ENCODE assay signal across 19 cellular contexts in genomic region chr5:145925803-145926202, GRCh38. TPM values are rescaled to one million over a fixed set of nuclear protein-coding genes. Genes with fewer than 3 reads are reported as not detected.
DNase-seq lines count a peak whose midpoint lies in the region; ATAC-seq, FAIRE-seq and TF ChIP-seq lines count a peak whose summit lies in the region.
"Had no signal": no experiment of that assay in that cellular context is flagged by ENCODE, and none has a peak within 500 bp of the region (broad histone marks: within the 10 kb centered on the region; RNA-seq: fewer than 3 reads in every experiment).

No MANE protein-coding gene starts in this region.

- TF ChIP-seq CTCF in PC-3 (conservative IDR thresholded peaks at IDR 0.05; ENCODE audit: low read depth, low read length) (no peak), esophagus squamous epithelium (IDR thresholded peaks at IDR 0.05) (no peak), prostate gland (IDR thresholded peaks at IDR 0.05) (no peak), H9 (conservative IDR thresholded peaks at IDR 0.05) (no peak)

- H3K9me2 ChIP-seq in GM23248 (ENCODE audit: insufficient read depth) = no peaks in the 10 kb centered on the region
- no peaks in the 10 kb centered on the region for H3K9me2 ChIP-seq in PC-3 (replicated peaks; ENCODE audit: low read length)

- no peak overlapping the region for H3K18ac ChIP-seq in H9 (ENCODE audit: insufficient read length, low read depth, low read length)

- no peaks in the 10 kb centered on the region for H4K20me1 ChIP-seq in GM23248 (ENCODE audit: insufficient read depth)
- H4K20me1 ChIP-seq in PC-3 (ENCODE audit: low read length) = no peaks in the 10 kb centered on the region
- H4K20me1 ChIP-seq in H9 (ENCODE audit: control insufficient read depth, insufficient read depth, insufficient read length) = no peaks in the 10 kb centered on the region

- no peak overlapping the region for H4K5ac ChIP-seq in H9 (ENCODE audit: insufficient read length, low read depth, low read length)

- no peaks in the 10 kb centered on the region for H3K36me3 ChIP-seq in GM23248 (ENCODE audit: low read depth)
- no peaks in the 10 kb centered on the region for H3K36me3 ChIP-seq in PC-3 (ENCODE audit: low read depth, low read length)
- H3K36me3 ChIP-seq in esophagus squamous epithelium = no peaks in the 10 kb centered on the region
- no peaks in the 10 kb centered on the region for H3K36me3 ChIP-seq in prostate gland
- H3K36me3 ChIP-seq in small intestine (ENCODE audit: control insufficient read depth in 2 of 2, insufficient read depth in 2 of 2, low read length in 2 of 2) = no peaks in the 10 kb centered on the region
- H3K36me3 ChIP-seq: neural progenitor cell, upper lobe of left lung had no signal

- no peak overlapping the region for H2AK5ac ChIP-seq in H9 (ENCODE audit: insufficient read length, low read length)

- no peak overlapping the region for H2BK15ac ChIP-seq in H9 (ENCODE audit: low read depth, low read length)

- no peak overlapping the region for H2BK12ac ChIP-seq in H9 (ENCODE audit: insufficient read length, low read depth, low read length)

- H3T11ph ChIP-seq in H9 (ENCODE audit: low read length) = no peak overlapping the region

- no peak overlapping the region for H3K4me3 ChIP-seq in GM23248
- H3K4me3 ChIP-seq in PC-3 (ENCODE audit: low read length) = no peak overlapping the region
- no peak overlapping the region for H3K4me3 ChIP-seq in esophagus squamous epithelium
- H3K4me3 ChIP-seq in prostate gland = no peak overlapping the region
- H3K4me3 ChIP-seq in small intestine (ENCODE audit: low read depth in 1 of 2, low read length in 2 of 2) = no peak overlapping the region
- H3K4me3 ChIP-seq: K562, neural progenitor cell, upper lobe of left lung had no signal

- no peaks in the 10 kb centered on the region for H3K23me2 ChIP-seq in H9 (ENCODE audit: insufficient read length, low read depth, low read length, poor library complexity, severe bottlenecking)

- H3K9me3 ChIP-seq in GM23248 (ENCODE audit: low read depth) (no peaks in the 10 kb centered on the region), PC-3 (ENCODE audit: low read length) (no peaks in the 10 kb centered on the region), esophagus squamous epithelium (no peaks in the 10 kb centered on the region), prostate gland (no peaks in the 10 kb centered on the region), small intestine (ENCODE audit: control insufficient read depth, low read depth) (no peaks in the 10 kb centered on the region), H9 (ENCODE audit: control insufficient read depth, low read depth, low read length) (no peaks in the 10 kb centered on the region)
- H3K9me3 ChIP-seq: upper lobe of left lung had no signal

- no peak overlapping the region for H2BK20ac ChIP-seq in H9 (ENCODE audit: low read depth, low read length, poor library complexity, severe bottlenecking)

- no peaks in the 10 kb centered on the region for H3K79me1 ChIP-seq in H9 (ENCODE audit: insufficient read depth, low read depth, low read length, poor library complexity, severe bottlenecking)

- H2BK120ac ChIP-seq in H9 (ENCODE audit: low read depth, low read length, poor library complexity, severe bottlenecking) = no peak overlapping the region

- peaks cover 0 to 2% of the 10 kb centered on the region in 2 experiments; a peak in 1 of 5 replicates for H3K9me3 Mint-ChIP-seq in H9
- H3K9me3 Mint-ChIP-seq: activated CD4-positive, alpha-beta memory T cell treated with anti-CD3 and anti-CD28 coated beads, Interleukin-2, amount 10 ng/mL, durations not matched to agents 7 days and 5 days; activated naive CD4-positive, alpha-beta T cell treated with anti-CD3 and anti-CD28 coated beads for 36 hours had no signal

- in situ Hi-C loops in GM23248 (cut with MboI) = no loop called here

- H3K27me3 ChIP-seq in GM23248 (replicated peaks; ENCODE audit: insufficient read depth) (peaks cover 12% of the 10 kb centered on the region; the same call in 1 of the 2 replicates), PC-3 (ENCODE audit: low read length) (no peaks in the 10 kb centered on the region), esophagus squamous epithelium (no peaks in the 10 kb centered on the region), prostate gland (replicated peaks; ENCODE audit: insufficient read depth) (no peaks in the 10 kb centered on the region), small intestine (ENCODE audit: control insufficient read depth in 2 of 2, insufficient read depth in 2 of 2, low read length in 2 of 2) (no peaks in the 10 kb centered on the region), H9 (ENCODE audit: insufficient read depth, low read length) (no peaks in the 10 kb centered on the region)
- H3K27me3 ChIP-seq: neural progenitor cell, upper lobe of left lung had no signal

- H3K36me3 Mint-ChIP-seq in H9 (ENCODE audit: insufficient read depth in 1 of 3, low read depth in 3 of 3) = no peaks in the 10 kb centered on the region; a peak in 1 of 7 replicates
- H3K36me3 Mint-ChIP-seq: neural progenitor cell had no signal

- no peak overlapping the region; a peak in 1 of 7 replicates for H3K27ac Mint-ChIP-seq in H9
- H3K27ac Mint-ChIP-seq: activated CD4-positive, alpha-beta memory T cell treated with anti-CD3 and anti-CD28 coated beads, Interleukin-2, amount 10 ng/mL, durations not matched to agents 7 days and 5 days; activated naive CD4-positive, alpha-beta T cell treated with anti-CD3 and anti-CD28 coated beads for 36 hours; neural progenitor cell; T-helper 17 cell had no signal

- TF ChIP-seq POLR2A in esophagus squamous epithelium (IDR thresholded peaks at IDR 0.05) = no peak
- no peak for TF ChIP-seq POLR2A in prostate gland (IDR thresholded peaks at IDR 0.05)

- no peak overlapping the region for H3K56ac ChIP-seq in H9 (ENCODE audit: insufficient read length, low read depth, low read length)

- no TSS peak for BruUV-seq in PC-3 (replicated peaks; lab: Mats Ljungman, UMichigan)

- DNase-seq in GM23248 (peak; percentile 75), PC-3 (no peak), esophagus squamous epithelium (lab: John Stamatoyannopoulos, UW) (no peak), prostate gland (ENCODE audit: low spot score) (peak; percentile 31), small intestine (no peak), H9 (no peak), MV-4-11 (lab: John Stamatoyannopoulos, UW) (no peak)
- DNase-seq: activated CD4-positive, alpha-beta memory T cell treated with anti-CD3 and anti-CD28 coated beads, Interleukin-2, amount 10 ng/mL, durations not matched to agents 7 days and 5 days; activated naive CD4-positive, alpha-beta T cell treated with anti-CD3 and anti-CD28 coated beads for 36 hours; Calu3; cerebellar nuclear complex; glutamatergic neuron; NCI-H2081; stimulated activated CD8-positive, alpha-beta memory T cell treated with anti-CD3 and anti-CD28 coated beads, Interleukin-4, amount 100 ng/mL, for 48 hours; T-helper 17 cell; upper lobe of left lung had no signal

- H3K14ac ChIP-seq in H9 (ENCODE audit: insufficient read depth, low read length) = no peak overlapping the region

- H4K8ac ChIP-seq in H9 (replicated peaks; ENCODE audit: insufficient read length, low read depth, low read length) = no peak overlapping the region

- H2AFZ ChIP-seq in GM23248 (no peak overlapping the region), PC-3 (ENCODE audit: low read length) (no peak overlapping the region), H9 (ENCODE audit: low read length) (no peak overlapping the region)

- H3K79me2 ChIP-seq in GM23248 (ENCODE audit: insufficient read depth) (no peaks in the 10 kb centered on the region), PC-3 (ENCODE audit: low read length) (no peaks in the 10 kb centered on the region), H9 (ENCODE audit: insufficient read depth, low read length) (no peaks in the 10 kb centered on the region)

- ATAC-seq in PC-3 = no peak
- no peak for ATAC-seq in GM18861 (IDR thresholded peaks at IDR 0.05; ENCODE audit: unreplicated experiment)
- ATAC-seq: K562, T-helper 17 cell had no signal

- H3K9ac ChIP-seq in GM23248 = no peak overlapping the region
- no peak overlapping the region for H3K9ac ChIP-seq in PC-3 (ENCODE audit: low read length)
- H3K9ac ChIP-seq in H9 (ENCODE audit: extremely low read depth, insufficient read length, low read length) = no peak overlapping the region
- H3K9ac ChIP-seq: neural progenitor cell had no signal

- intact Hi-C loops in PC-3 (cut with micrococcal nuclease) (no loop called here), esophagus squamous epithelium (cut with DNase I) (no loop called here), prostate gland (cut with DNase I) (no loop called here)

- POLR2A ChIA-PET in PC-3 (lab: Charles Lee; ENCODE audit: unreplicated experiment) = no interaction called here

- H3K23ac ChIP-seq in H9 (ENCODE audit: insufficient read length, low read depth, low read length) = no peak overlapping the region

- H3K4me2 ChIP-seq in GM23248 (ENCODE audit: unreplicated experiment) (peak overlapping the region; percentile 54), PC-3 (ENCODE audit: low read length) (peak overlapping the region; percentile 42; the same call in 1 of the 2 replicates), H9 (ENCODE audit: insufficient read depth, insufficient read length, low read length) (no peak overlapping the region)

- CTCF ChIA-PET in PC-3 (lab: Charles Lee) = no interaction called here

- no peak for FAIRE-seq in small intestine (lab: Jason Lieb, UNC)
- FAIRE-seq: K562 had no signal

- no peak overlapping the region for H3K4me3 Mint-ChIP-seq in H9
- H3K4me3 Mint-ChIP-seq: activated CD4-positive, alpha-beta memory T cell treated with anti-CD3 and anti-CD28 coated beads, Interleukin-2, amount 10 ng/mL, durations not matched to agents 7 days and 5 days; activated naive CD4-positive, alpha-beta T cell treated with anti-CD3 and anti-CD28 coated beads for 36 hours; neural progenitor cell; T-helper 17 cell had no signal

- H4K91ac ChIP-seq in H9 (ENCODE audit: insufficient read length, low read depth, low read length) = no peak overlapping the region

- peaks cover 31% of the 10 kb centered on the region for H3F3A ChIP-seq in GM23248 (ENCODE audit: insufficient read depth)
- H3F3A ChIP-seq in PC-3 (ENCODE audit: low read length, unreplicated experiment) = no peaks in the 10 kb centered on the region

- H3K27ac ChIP-seq in GM23248 (peak overlapping the region; percentile 67), PC-3 (ENCODE audit: low read length) (no peak overlapping the region), esophagus squamous epithelium (peak overlapping the region; percentile 34 to 75 (median 61)), prostate gland (no peak overlapping the region), small intestine (ENCODE audit: low read depth in 1 of 2, low read length in 1 of 2) (no peak overlapping the region), H9 (ENCODE audit: insufficient read length, low read depth, low read length) (no peak overlapping the region)
- H3K27ac ChIP-seq: neural progenitor cell, upper lobe of left lung had no signal

- peaks cover 8 to 11% of the 10 kb centered on the region in 2 experiments for H3K4me1 Mint-ChIP-seq in H9
- H3K4me1 Mint-ChIP-seq: T-helper 17 cell had no signal

- H3K4ac ChIP-seq in H9 (ENCODE audit: low read depth, low read length) = no peak overlapping the region

- no peaks in the 10 kb centered on the region for H3K27me3 Mint-ChIP-seq in H9 (ENCODE audit: low read depth)

- H2BK5ac ChIP-seq in H9 (ENCODE audit: insufficient read length, low read length) = no peak overlapping the region

- H3K4me1 ChIP-seq in GM23248 (ENCODE audit: insufficient read depth) (peaks cover 29% of the 10 kb centered on the region), PC-3 (ENCODE audit: insufficient read depth, low read length) (peaks cover 18% of the 10 kb centered on the region), esophagus squamous epithelium (peaks cover 9 to 52% (median 20%) of the 10 kb centered on the region in 3 donors), prostate gland (replicated peaks) (no peaks in the 10 kb centered on the region), small intestine (ENCODE audit: control insufficient read depth in 2 of 2, insufficient read depth in 1 of 2, low read depth in 1 of 2, low read length in 1 of 2) (no peaks in the 10 kb centered on the region), H9 (ENCODE audit: insufficient read depth, low read length) (no peaks in the 10 kb centered on the region; the same call in 1 of the 2 replicates)

RNA-seq across cellular contexts. Expression of gene SH3RF2, which starts 10.6 kb away (rescaled TPM):
- total RNA-seq in GM23248 (2014; rRNA removed; shearing (Covaris generic)) = not detected in 2 replicates
- polyA plus RNA-seq in GM23248 (2016; fragmentation: Nextera tagmentation; extraction: Ambion mirVana) (0.21 and 0.37 TPM in 2 replicates), small intestine (10 to 100 TPM; 14.3 to 25.0 (median 23.6) TPM)
- total RNA-seq in PC-3 (2014; rRNA removed) (5.9 and 6.2 TPM in 2 replicates), esophagus squamous epithelium (10 to 100 TPM; 33.4 to 63.1 (median 59.1) TPM), prostate gland (10 to 100 TPM; 18.2 to 43.9 TPM), H9 (2021) (0.66 and 0.88 TPM in 2 replicates)
- total RNA-seq: activated naive CD4-positive, alpha-beta T cell treated with anti-CD3 and anti-CD28 coated beads for 36 hours; K562 had no signal

RNA-seq across cellular contexts. Expression of gene GRXCR2, which starts 53.0 kb away (rescaled TPM):
- total RNA-seq in GM23248 (2014; rRNA removed; shearing (Covaris generic)) = not detected in 2 replicates
- not detected in 2 replicates for polyA plus RNA-seq in GM23248 (2016; fragmentation: Nextera tagmentation; extraction: Ambion mirVana)
- not detected in 2 replicates for total RNA-seq in PC-3 (2014; rRNA removed)
- not detected for total RNA-seq in esophagus squamous epithelium
- not detected for total RNA-seq in prostate gland
- not detected for polyA plus RNA-seq in small intestine
- total RNA-seq in H9 (2021) = not detected in 2 replicates
- total RNA-seq: activated CD4-positive, alpha-beta memory T cell treated with anti-CD3 and anti-CD28 coated beads, Interleukin-2, amount 10 ng/mL, durations not matched to agents 7 days and 5 days; activated naive CD4-positive, alpha-beta T cell treated with anti-CD3 and anti-CD28 coated beads for 36 hours; Calu3; K562; T-helper 17 cell; upper lobe of left lung had no signal
- polyA plus RNA-seq: K562 had no signal

Comparison
In these comparisons a context has a peak if more than half of its experiments do, and no peak if none do; other contexts are left out.
1. DNase-seq: peak in GM23248 (single experiment) and prostate gland (single experiment); none in PC-3 (single experiment), esophagus squamous epithelium (single experiment), small intestine (single experiment), H9 (single experiment) and MV-4-11 (single experiment).
2. H3K27ac ChIP-seq: peak in GM23248 (single experiment) and esophagus squamous epithelium (4 of 4); none in PC-3 (single experiment), prostate gland (0 of 2), small intestine (0 of 2) and H9 (single experiment).